In genomic region chr5:87210076-87210475, GRCh38 we compare ENCODE assay signal across 14 cellular contexts. TPM values are rescaled to one million over a fixed set of nuclear protein-coding genes. Genes with fewer than 3 reads are reported as not detected.
DNase-seq lines count a peak whose midpoint lies in the region; ATAC-seq and TF ChIP-seq lines count a peak whose summit lies in the region.
"Had no signal": no experiment of that assay in that cellular context is flagged by ENCODE, and none has a peak within 500 bp of the region (broad histone marks: within the 10 kb centered on the region; RNA-seq: fewer than 3 reads in every experiment).

No MANE protein-coding gene starts in this region.

- H3K23ac ChIP-seq in mesenchymal stem cell (ENCODE audit: low read length in 2 of 2): no peak overlapping the region

- in situ Hi-C loops in astrocyte of the spinal cord (cut with HindIII; ENCODE audit: low sequenced_read_pairs): no loop called here

- no peak overlapping the region for H3K4ac ChIP-seq in mesenchymal stem cell (ENCODE audit: low read depth in 1 of 2, low read length in 2 of 2)

- H3K14ac ChIP-seq in mesenchymal stem cell (ENCODE audit: low read length in 2 of 2): no peak overlapping the region

- no CpG with 5 or more reads among the region's 1 CpG for WGBS in mesenchymal stem cell

- H3K4me3 ChIP-seq in astrocyte of the spinal cord (ENCODE audit: low read depth, low read length) (no peak overlapping the region), osteoblast (ENCODE audit: insufficient read depth, low read length) (no peak overlapping the region), mesenchymal stem cell (ENCODE audit: insufficient read depth in 1 of 2, low read depth in 1 of 2, low read length in 2 of 2) (no peak overlapping the region)

- H3K4me2 ChIP-seq in osteoblast (ENCODE audit: insufficient read depth, low read length) (peak overlapping the region; percentile 36), mesenchymal stem cell (ENCODE audit: low read length, poor library complexity, severe bottlenecking) (no peak overlapping the region)

- ATAC-seq in HG03571 (IDR thresholded peaks at IDR 0.05; ENCODE audit: unreplicated experiment): no peak
- ATAC-seq: CD8-positive, alpha-beta T cell; Right ventricle myocardium inferior had no signal

- H2AK5ac ChIP-seq in mesenchymal stem cell (ENCODE audit: low read length, severe bottlenecking): no peak overlapping the region

- H4K91ac ChIP-seq in mesenchymal stem cell (ENCODE audit: low read length): no peak overlapping the region

- no peak overlapping the region for H3K18ac ChIP-seq in mesenchymal stem cell (ENCODE audit: low read depth in 1 of 2, low read length in 2 of 2)

- TF ChIP-seq CTCF in astrocyte of the spinal cord (IDR thresholded peaks at IDR 0.05; ENCODE audit: low read depth, low read length) (no peak), osteoblast (IDR thresholded peaks at IDR 0.05; ENCODE audit: extremely low read depth, low read depth, low read length) (no peak)

- H3K27ac ChIP-seq in osteoblast (ENCODE audit: low read depth, low read length) (no peak overlapping the region), mesenchymal stem cell (ENCODE audit: low read length, poor library complexity, severe bottlenecking) (no peak overlapping the region)

- H2AFZ ChIP-seq in osteoblast (ENCODE audit: low read length) (no peak overlapping the region), mesenchymal stem cell (ENCODE audit: low read depth, low read length) (no peak overlapping the region)

- H3K27me3 ChIP-seq in osteoblast (ENCODE audit: insufficient read depth, low read length) (no peaks in the 10 kb centered on the region), mesenchymal stem cell (ENCODE audit: control insufficient read depth in 1 of 2, insufficient read depth in 1 of 2, low read length in 2 of 2) (no peaks in the 10 kb centered on the region)

- H4K20me1 ChIP-seq in osteoblast (ENCODE audit: insufficient read depth, low read length): no peaks in the 10 kb centered on the region

- no peak overlapping the region for H2BK120ac ChIP-seq in mesenchymal stem cell (ENCODE audit: low read depth, low read length)

- no peak overlapping the region for H2BK15ac ChIP-seq in mesenchymal stem cell (ENCODE audit: low read depth, poor library complexity, severe bottlenecking)

- no peaks in the 10 kb centered on the region for H3K79me2 ChIP-seq in osteoblast (ENCODE audit: insufficient read depth, low read length)

- H3K4me1 ChIP-seq in osteoblast (ENCODE audit: insufficient read depth, low read length) (peaks cover 12% of the 10 kb centered on the region), mesenchymal stem cell (ENCODE audit: control insufficient read depth, insufficient read depth, low read depth, low read length) (no peaks in the 10 kb centered on the region)
- H3K4me1 ChIP-seq: BE2C had no signal

- no peaks in the 10 kb centered on the region for H3K9me3 ChIP-seq in osteoblast (ENCODE audit: low read depth, low read length)
- H3K9me3 ChIP-seq in mesenchymal stem cell (ENCODE audit: control insufficient read depth, low read length): no peaks in the 10 kb centered on the region
- H3K9me3 ChIP-seq: BE2C had no signal

- H3K36me3 ChIP-seq in osteoblast (ENCODE audit: insufficient read depth, low read length) (no peaks in the 10 kb centered on the region), mesenchymal stem cell (ENCODE audit: control insufficient read depth in 1 of 2, insufficient read depth in 2 of 2, low read depth in 1 of 2, low read length in 2 of 2) (no peaks in the 10 kb centered on the region)
- H3K36me3 ChIP-seq: BE2C had no signal

- no peaks in the 10 kb centered on the region for H3K79me1 ChIP-seq in mesenchymal stem cell (replicated peaks; ENCODE audit: low read length, poor library complexity, severe bottlenecking)

- no peak overlapping the region for H4K8ac ChIP-seq in mesenchymal stem cell (ENCODE audit: low read length)

- H3K9ac ChIP-seq in mesenchymal stem cell (ENCODE audit: low read length): no peak overlapping the region

- no peak overlapping the region for H2BK12ac ChIP-seq in mesenchymal stem cell (ENCODE audit: low read length in 2 of 2)

- no peak overlapping the region for H2BK5ac ChIP-seq in mesenchymal stem cell (ENCODE audit: low read depth, low read length, poor library complexity, severe bottlenecking)

- DNase-seq in EH (ENCODE audit: low read depth) (peak; percentile 75), LHCN-M2 (ENCODE audit: low read depth) (peak; percentile 40), astrocyte of the spinal cord (ENCODE audit: low read depth, low spot score) (peak; percentile 54), osteoblast (ENCODE audit: insufficient read length, low spot score, missing footprints) (peak; percentile 9), mesenchymal stem cell (no peak), SIG-M5 (lab: John Stamatoyannopoulos, UW) (no peak), NCI-H2107 treated with DMSO at 0.1 percent for 48 hours (lab: John Stamatoyannopoulos, UW; ENCODE audit: unreplicated experiment) (no peak)
- DNase-seq: BE2C; CD8-positive, alpha-beta T cell; NCI-H1092; NCI-H1694; NCI-H2107 had no signal

RNA-seq across cellular contexts. Expression of gene RASA1, which starts 57.6 kb away (rescaled TPM):
- 75.9 and 93.4 TPM in 2 replicates for total RNA-seq in LHCN-M2 (2014; rRNA removed)
- polyA plus RNA-seq in LHCN-M2 (2012): 34.4 TPM
- total RNA-seq in osteoblast: 42.4 and 43.8 TPM in 2 replicates
- polyA plus RNA-seq in mesenchymal stem cell (2013, experiment 1 of 2): 28.5 TPM
- polyA plus RNA-seq in mesenchymal stem cell (2013, experiment 2 of 2): 30.0 TPM

Comparison
In these comparisons a context has a peak if more than half of its experiments do, and no peak if none do; other contexts are left out.
1. DNase-seq: peak in EH (single experiment), LHCN-M2 (single experiment), astrocyte of the spinal cord (single experiment) and osteoblast (single experiment); none in mesenchymal stem cell (single experiment), SIG-M5 (single experiment) and NCI-H2107 treated with DMSO at 0.1 percent for 48 hours (single experiment).